Comparison of ENCODE assay signal across 1 cellular context in the genomic region with DNA sequence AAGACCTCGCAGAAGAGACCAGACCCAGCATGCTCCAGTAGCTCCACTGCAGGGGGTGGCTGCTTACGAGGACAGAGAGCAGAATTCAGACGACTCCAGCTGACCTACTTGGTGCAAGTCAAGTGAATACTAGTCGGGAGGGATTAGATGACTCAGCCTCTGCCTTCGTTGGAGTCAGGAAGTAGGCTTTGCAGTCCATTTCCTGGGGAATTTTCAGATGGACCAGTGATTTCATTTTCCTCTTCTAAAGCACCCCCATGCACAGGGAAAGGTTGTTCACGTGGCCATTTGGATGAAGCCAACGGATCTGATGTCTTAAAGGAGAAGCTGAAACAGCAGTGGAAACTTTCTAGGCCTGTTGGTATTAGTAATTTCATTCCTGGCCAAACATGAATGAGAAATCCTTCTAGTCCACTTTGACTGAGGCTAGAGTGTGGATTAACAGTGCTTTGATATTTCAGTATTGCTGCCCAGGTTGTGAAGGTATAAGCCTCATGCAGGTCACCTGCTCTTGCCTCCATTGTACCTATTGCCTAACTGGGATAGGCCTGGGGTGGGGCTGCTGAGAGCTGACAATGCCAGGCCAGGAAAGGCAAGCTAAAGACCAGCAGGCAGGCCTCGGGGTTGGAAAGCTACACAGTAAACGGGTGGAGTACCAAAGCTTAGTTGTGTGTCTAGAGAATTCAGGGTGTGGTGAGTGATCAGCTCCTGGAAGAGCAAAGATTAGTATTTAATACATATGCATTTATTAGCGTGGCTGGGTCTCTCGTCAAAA.
TF ChIP-seq lines count a peak whose summit lies in the region.

No MANE protein-coding gene starts in this region.

TF ChIP-seq in K562, 482 proteins besides CTCF, POLR2A, EP300 and RAD21 (continued from another document and continues in another):
- TF ChIP-seq HMBOX1 (IDR thresholded peaks at IDR 0.05) = peak; percentile 73; the same call in 1 of the 2 replicates
- peak; percentile 75; the same call in 1 of the 2 replicates for TF ChIP-seq ZKSCAN1 (IDR thresholded peaks at IDR 0.05; ENCODE audit: low read depth, low read length)
- TF ChIP-seq MAFK (IDR thresholded peaks at IDR 0.05; ENCODE audit: low read length) = peak; percentile 49
- no peak for TF ChIP-seq RFX1 (IDR thresholded peaks at IDR 0.05)
- TF ChIP-seq NFE2 (IDR thresholded peaks at IDR 0.05; ENCODE audit: low read depth) = peak; percentile 45
- no peak for TF ChIP-seq ZNF707 (CRISPR knock-in tag; conservative IDR thresholded peaks at IDR 0.05)
- peak; percentile 42; the same call in 1 of the 2 replicates for TF ChIP-seq C11orf30 (IDR thresholded peaks at IDR 0.05; ENCODE audit: low read depth)
- TF ChIP-seq, protein P1, sequence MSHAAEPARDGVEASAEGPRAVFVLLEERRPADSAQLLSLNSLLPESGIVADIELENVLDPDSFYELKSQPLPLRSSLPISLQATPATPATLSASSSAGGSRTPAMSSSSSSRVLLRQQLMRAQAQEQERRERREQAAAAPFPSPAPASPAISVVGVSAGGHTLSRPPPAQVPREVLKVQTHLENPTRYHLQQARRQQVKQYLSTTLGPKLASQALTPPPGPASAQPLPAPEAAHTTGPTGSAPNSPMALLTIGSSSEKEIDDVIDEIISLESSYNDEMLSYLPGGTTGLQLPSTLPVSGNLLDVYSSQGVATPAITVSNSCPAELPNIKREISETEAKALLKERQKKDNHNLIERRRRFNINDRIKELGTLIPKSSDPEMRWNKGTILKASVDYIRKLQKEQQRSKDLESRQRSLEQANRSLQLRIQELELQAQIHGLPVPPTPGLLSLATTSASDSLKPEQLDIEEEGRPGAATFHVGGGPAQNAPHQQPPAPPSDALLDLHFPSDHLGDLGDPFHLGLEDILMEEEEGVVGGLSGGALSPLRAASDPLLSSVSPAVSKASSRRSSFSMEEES (CRISPR knock-in tag; IDR thresholded peaks at IDR 0.05) = no peak
- TF ChIP-seq, protein P2, sequence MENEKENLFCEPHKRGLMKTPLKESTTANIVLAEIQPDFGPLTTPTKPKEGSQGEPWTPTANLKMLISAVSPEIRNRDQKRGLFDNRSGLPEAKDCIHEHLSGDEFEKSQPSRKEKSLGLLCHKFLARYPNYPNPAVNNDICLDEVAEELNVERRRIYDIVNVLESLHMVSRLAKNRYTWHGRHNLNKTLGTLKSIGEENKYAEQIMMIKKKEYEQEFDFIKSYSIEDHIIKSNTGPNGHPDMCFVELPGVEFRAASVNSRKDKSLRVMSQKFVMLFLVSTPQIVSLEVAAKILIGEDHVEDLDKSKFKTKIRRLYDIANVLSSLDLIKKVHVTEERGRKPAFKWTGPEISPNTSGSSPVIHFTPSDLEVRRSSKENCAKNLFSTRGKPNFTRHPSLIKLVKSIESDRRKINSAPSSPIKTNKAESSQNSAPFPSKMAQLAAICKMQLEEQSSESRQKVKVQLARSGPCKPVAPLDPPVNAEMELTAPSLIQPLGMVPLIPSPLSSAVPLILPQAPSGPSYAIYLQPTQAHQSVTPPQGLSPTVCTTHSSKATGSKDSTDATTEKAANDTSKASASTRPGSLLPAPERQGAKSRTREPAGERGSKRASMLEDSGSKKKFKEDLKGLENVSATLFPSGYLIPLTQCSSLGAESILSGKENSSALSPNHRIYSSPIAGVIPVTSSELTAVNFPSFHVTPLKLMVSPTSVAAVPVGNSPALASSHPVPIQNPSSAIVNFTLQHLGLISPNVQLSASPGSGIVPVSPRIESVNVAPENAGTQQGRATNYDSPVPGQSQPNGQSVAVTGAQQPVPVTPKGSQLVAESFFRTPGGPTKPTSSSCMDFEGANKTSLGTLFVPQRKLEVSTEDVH (IDR thresholded peaks at IDR 0.05; ENCODE audit: low read depth, partially characterized antibody) = no peak
- peak; percentile 66 for TF ChIP-seq FOSL1 (tag; conservative IDR thresholded peaks at IDR 0.05)
- TF ChIP-seq, protein P3, sequence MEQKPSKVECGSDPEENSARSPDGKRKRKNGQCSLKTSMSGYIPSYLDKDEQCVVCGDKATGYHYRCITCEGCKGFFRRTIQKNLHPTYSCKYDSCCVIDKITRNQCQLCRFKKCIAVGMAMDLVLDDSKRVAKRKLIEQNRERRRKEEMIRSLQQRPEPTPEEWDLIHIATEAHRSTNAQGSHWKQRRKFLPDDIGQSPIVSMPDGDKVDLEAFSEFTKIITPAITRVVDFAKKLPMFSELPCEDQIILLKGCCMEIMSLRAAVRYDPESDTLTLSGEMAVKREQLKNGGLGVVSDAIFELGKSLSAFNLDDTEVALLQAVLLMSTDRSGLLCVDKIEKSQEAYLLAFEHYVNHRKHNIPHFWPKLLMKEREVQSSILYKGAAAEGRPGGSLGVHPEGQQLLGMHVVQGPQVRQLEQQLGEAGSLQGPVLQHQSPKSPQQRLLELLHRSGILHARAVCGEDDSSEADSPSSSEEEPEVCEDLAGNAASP (IDR thresholded peaks at IDR 0.05) = no peak
- TF ChIP-seq, protein P4, sequence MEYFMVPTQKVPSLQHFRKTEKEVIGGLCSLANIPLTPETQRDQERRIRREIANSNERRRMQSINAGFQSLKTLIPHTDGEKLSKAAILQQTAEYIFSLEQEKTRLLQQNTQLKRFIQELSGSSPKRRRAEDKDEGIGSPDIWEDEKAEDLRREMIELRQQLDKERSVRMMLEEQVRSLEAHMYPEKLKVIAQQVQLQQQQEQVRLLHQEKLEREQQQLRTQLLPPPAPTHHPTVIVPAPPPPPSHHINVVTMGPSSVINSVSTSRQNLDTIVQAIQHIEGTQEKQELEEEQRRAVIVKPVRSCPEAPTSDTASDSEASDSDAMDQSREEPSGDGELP (CRISPR knock-in tag; IDR thresholded peaks at IDR 0.05; ENCODE audit: borderline replicate concordance) = peak; percentile 32; the same call in 1 of the 2 replicates
- no peak for TF ChIP-seq MGA (IDR thresholded peaks at IDR 0.05)
